1 cellular context compared by ENCODE assay signal in the genomic region with DNA sequence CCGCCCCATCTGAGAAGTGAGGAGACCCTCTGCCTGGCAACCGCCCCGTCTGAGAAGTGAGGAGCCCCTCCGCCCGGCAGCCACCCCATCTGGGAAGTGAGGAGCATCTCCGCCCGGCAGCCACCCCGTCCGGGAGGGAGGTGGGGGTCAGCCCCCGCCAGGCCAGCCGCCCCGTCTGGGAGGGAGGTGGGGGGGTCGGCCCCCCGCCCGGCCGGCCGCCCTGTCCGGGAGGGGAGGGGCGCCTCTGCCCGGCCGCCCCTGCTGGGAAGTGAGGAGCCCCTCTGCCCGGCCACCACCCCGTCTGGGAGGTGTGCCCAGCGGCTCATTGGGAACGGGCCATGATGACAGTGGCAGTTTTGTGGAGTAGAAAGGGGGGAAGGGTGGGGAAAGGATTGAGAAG. TPM values are rescaled to one million over a fixed set of nuclear protein-coding genes. Genes with fewer than 3 reads are reported as not detected.
"Had no signal": no experiment of that assay in that cellular context is flagged by ENCODE, and none has a peak within 500 bp of the region (broad histone marks: within the 10 kb centered on the region; RNA-seq: fewer than 3 reads in every experiment).

No MANE protein-coding gene starts in this region.

RNA-seq across cellular contexts. Expression of gene KIF9, which starts 26.3 kb away (rescaled TPM):
- total RNA-seq: ascending aorta had no signal
